Comparison of ENCODE assay signal across 1 cellular context in the genomic region with DNA sequence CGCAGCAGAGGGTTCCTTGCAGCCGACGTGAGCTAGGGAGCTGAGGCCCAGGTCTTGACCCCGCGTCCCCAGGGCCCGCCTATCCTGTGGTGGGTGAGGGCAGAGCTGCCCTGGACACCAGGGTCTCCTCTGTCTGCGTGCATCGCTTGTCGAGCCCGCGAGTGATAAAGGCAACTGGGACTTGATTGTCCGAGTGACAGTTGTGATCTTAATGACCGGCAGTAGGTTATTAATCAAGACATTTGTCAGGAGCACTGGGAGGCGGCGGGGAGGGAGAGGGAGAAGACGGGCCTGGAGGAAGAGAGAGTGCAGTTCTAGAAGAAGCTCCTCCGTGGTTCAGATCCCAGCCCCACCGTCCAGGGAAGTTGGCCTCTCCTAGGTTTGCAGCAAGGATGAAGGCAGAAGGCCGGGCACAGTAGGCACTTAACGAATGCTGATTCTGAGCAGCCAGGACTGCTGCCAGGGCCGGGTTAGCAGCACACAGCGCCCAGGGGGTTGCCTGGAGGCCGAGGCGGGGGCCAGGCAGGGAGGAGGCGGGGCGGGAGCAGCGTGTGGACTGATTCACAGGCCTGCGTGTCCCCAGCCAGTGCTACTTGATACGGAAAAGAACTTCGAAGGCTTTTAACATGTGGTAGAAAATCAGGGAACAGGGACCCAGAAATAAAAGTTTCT.
TF ChIP-seq lines count a peak whose summit lies in the region.

No MANE protein-coding gene starts in this region.

TF ChIP-seq in GM23338, 12 proteins besides CTCF, POLR2A, EP300 and RAD21 (continued from another document):
- TF ChIP-seq, protein P1, sequence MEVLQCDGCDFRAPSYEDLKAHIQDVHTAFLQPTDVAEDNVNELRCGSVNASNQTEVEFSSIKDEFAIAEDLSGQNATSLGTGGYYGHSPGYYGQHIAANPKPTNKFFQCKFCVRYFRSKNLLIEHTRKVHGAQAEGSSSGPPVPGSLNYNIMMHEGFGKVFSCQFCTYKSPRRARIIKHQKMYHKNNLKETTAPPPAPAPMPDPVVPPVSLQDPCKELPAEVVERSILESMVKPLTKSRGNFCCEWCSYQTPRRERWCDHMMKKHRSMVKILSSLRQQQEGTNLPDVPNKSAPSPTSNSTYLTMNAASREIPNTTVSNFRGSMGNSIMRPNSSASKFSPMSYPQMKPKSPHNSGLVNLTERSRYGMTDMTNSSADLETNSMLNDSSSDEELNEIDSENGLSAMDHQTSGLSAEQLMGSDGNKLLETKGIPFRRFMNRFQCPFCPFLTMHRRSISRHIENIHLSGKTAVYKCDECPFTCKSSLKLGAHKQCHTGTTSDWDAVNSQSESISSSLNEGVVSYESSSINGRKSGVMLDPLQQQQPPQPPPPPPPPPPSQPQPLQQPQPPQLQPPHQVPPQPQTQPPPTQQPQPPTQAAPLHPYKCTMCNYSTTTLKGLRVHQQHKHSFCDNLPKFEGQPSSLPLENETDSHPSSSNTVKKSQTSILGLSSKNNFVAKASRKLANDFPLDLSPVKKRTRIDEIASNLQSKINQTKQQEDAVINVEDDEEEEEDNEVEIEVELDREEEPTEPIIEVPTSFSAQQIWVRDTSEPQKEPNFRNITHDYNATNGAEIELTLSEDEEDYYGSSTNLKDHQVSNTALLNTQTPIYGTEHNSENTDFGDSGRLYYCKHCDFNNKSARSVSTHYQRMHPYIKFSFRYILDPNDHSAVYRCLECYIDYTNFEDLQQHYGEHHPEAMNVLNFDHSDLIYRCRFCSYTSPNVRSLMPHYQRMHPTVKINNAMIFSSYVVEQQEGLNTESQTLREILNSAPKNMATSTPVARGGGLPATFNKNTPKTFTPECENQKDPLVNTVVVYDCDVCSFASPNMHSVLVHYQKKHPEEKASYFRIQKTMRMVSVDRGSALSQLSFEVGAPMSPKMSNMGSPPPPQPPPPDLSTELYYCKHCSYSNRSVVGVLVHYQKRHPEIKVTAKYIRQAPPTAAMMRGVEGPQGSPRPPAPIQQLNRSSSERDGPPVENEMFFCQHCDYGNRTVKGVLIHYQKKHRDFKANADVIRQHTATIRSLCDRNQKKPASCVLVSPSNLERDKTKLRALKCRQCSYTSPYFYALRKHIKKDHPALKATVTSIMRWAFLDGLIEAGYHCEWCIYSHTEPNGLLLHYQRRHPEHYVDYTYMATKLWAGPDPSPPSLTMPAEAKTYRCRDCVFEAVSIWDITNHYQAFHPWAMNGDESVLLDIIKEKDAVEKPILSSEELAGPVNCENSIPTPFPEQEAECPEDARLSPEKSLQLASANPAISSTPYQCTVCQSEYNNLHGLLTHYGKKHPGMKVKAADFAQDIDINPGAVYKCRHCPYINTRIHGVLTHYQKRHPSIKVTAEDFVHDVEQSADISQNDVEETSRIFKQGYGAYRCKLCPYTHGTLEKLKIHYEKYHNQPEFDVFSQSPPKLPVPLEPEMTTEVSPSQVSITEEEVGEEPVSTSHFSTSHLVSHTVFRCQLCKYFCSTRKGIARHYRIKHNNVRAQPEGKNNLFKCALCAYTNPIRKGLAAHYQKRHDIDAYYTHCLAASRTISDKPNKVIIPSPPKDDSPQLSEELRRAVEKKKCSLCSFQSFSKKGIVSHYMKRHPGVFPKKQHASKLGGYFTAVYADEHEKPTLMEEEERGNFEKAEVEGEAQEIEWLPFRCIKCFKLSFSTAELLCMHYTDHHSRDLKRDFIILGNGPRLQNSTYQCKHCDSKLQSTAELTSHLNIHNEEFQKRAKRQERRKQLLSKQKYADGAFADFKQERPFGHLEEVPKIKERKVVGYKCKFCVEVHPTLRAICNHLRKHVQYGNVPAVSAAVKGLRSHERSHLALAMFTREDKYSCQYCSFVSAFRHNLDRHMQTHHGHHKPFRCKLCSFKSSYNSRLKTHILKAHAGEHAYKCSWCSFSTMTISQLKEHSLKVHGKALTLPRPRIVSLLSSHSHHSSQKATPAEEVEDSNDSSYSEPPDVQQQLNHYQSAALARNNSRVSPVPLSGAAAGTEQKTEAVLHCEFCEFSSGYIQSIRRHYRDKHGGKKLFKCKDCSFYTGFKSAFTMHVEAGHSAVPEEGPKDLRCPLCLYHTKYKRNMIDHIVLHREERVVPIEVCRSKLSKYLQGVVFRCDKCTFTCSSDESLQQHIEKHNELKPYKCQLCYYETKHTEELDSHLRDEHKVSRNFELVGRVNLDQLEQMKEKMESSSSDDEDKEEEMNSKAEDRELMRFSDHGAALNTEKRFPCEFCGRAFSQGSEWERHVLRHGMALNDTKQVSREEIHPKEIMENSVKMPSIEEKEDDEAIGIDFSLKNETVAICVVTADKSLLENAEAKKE (CRISPR knock-in tag; IDR thresholded peaks at IDR 0.05): no peak
- TF ChIP-seq POLR2AphosphoS5 (IDR thresholded peaks at IDR 0.05; ENCODE audit: low read depth): no peak
